29 cellular contexts compared by ENCODE assay signal in genomic region chr2:235728401-235729181, GRCh38.
DNase-seq lines count a peak whose midpoint lies in the region; ATAC-seq, FAIRE-seq and TF ChIP-seq lines count a peak whose summit lies in the region.
"Had no signal": no experiment of that assay in that cellular context is flagged by ENCODE, and none has a peak within 500 bp of the region (broad histone marks: within the 10 kb centered on the region; RNA-seq: fewer than 3 reads in every experiment).

No MANE protein-coding gene starts in this region.

- H3K4me3 ChIP-seq in AG04450 (ENCODE audit: low read depth, low read length) (no peak overlapping the region), bronchial epithelial cell (ENCODE audit: low read depth, low read length) (no peak overlapping the region)
- H3K4me3 ChIP-seq: cardiac muscle cell, K562 had no signal

- FAIRE-seq in bronchial epithelial cell (lab: Jason Lieb, UNC) = peak; percentile 77
- FAIRE-seq: A204.1, GM18507, H54, K562, TTC549 had no signal

- H3K27me3 Mint-ChIP-seq in progenitor cell of endocrine pancreas = no peaks in the 10 kb centered on the region
- peaks cover 27% of the 10 kb centered on the region for H3K27me3 Mint-ChIP-seq in stimulated activated memory B cell treated with anti-CD40 and anti-IgM and Interleukin-4, amounts not matched to agents 10 μg/mL and 1 μg/mL and 100 μg/mL, for 72 hours
- H3K27me3 Mint-ChIP-seq: activated CD8-positive, alpha-beta memory T cell treated with anti-CD3 and anti-CD28 coated beads, Interleukin-2, amount 10 ng/mL, durations not matched to agents 7 days and 5 days had no signal

- H3K9me3 ChIP-seq in AG04450 (ENCODE audit: control insufficient read depth, insufficient read depth, low read length) = no peaks in the 10 kb centered on the region; the same call in 1 of the 2 replicates

- intact Hi-C loops in left cardiac atrium (cut with DNase I) = no loop called here

- DNase-seq in AG04450 (ENCODE audit: low read depth, low spot score) = no peak
- no peak for DNase-seq in bronchial epithelial cell (ENCODE audit: low read depth)
- DNase-seq in left cardiac atrium = peak; percentile 67
- DNase-seq in progenitor cell of endocrine pancreas (ENCODE audit: low spot score, unreplicated experiment) = no peak
- no peak for DNase-seq in COLO668 (lab: John Stamatoyannopoulos, UW; ENCODE audit: unreplicated experiment)
- DNase-seq in HT-29 (ENCODE audit: low spot score) = no peak
- DNase-seq: activated CD4-positive, alpha-beta T cell treated with anti-CD3 and anti-CD28 coated beads, Interleukin-2, amount 50 U/mL, for 4 hours; activated CD8-positive, alpha-beta memory T cell treated with anti-CD3 and anti-CD28 coated beads, Interleukin-2, amount 10 ng/mL, durations not matched to agents 7 days and 5 days; activated gamma-delta T cell; activated naive CD8-positive, alpha-beta T cell treated with anti-CD3 and anti-CD28 coated beads for 36 hours; activated T-cell treated with anti-CD3 and anti-CD28 coated beads, Interleukin-2, amount 50 U/mL, for 4 hours; CD4-positive, CD25-positive, alpha-beta regulatory T cell; endodermal cell; NCI-H1092; NCI-H1694 treated with DMSO at 0.1 percent for 48 hours; NCI-H82; RPMI8226; stimulated activated CD4-positive, alpha-beta T cell treated with anti-CD3 and anti-CD28 coated beads, Interleukin-4, amount 100 ng/mL, for 4 hours; T-helper 1 cell had no signal

- ATAC-seq in left cardiac atrium = peak; percentile 43 to 62
- ATAC-seq in stimulated activated memory B cell treated with anti-CD40 and anti-IgM and Interleukin-4, amounts not matched to agents 10 μg/mL and 1 μg/mL and 100 μg/mL, for 72 hours = no peak
- no peak for ATAC-seq in GM18861 (IDR thresholded peaks at IDR 0.05; ENCODE audit: unreplicated experiment)
- ATAC-seq: activated CD8-positive, alpha-beta memory T cell treated with anti-CD3 and anti-CD28 coated beads, Interleukin-2, amount 10 ng/mL, durations not matched to agents 7 days and 5 days; activated T-cell treated with anti-CD3 and anti-CD28 coated beads, Interleukin-2, amount 50 U/mL, for 4 hours; esophagus mucosa; K562; sciatic nerve had no signal

- TF ChIP-seq CTCF in AG04450 (IDR thresholded peaks at IDR 0.05; ENCODE audit: low read depth, low read length) = no peak
- TF ChIP-seq CTCF in bronchial epithelial cell (IDR thresholded peaks at IDR 0.05; ENCODE audit: insufficient read depth, low read length, severe bottlenecking) = no peak
- TF ChIP-seq CTCF in progenitor cell of endocrine pancreas (IDR thresholded peaks at IDR 0.05; ENCODE audit: unreplicated experiment) = no peak

- H3K27me3 ChIP-seq in AG04450 (ENCODE audit: control insufficient read depth, insufficient read depth, low read length) = no peaks in the 10 kb centered on the region
- no peaks in the 10 kb centered on the region for H3K27me3 ChIP-seq in bronchial epithelial cell (ENCODE audit: control insufficient read depth, insufficient read depth, low read length)
- H3K27me3 ChIP-seq: cardiac muscle cell had no signal

- peak overlapping the region; percentile 11 for H3K27ac ChIP-seq in AG04450 (ENCODE audit: low read depth, low read length)
- H3K27ac ChIP-seq: cardiac muscle cell had no signal

- no peak overlapping the region for H3K4me3 Mint-ChIP-seq in progenitor cell of endocrine pancreas (ENCODE audit: low read depth)
- no peak overlapping the region for H3K4me3 Mint-ChIP-seq in stimulated activated memory B cell treated with anti-CD40 and anti-IgM and Interleukin-4, amounts not matched to agents 10 μg/mL and 1 μg/mL and 100 μg/mL, for 72 hours
- H3K4me3 Mint-ChIP-seq: activated CD8-positive, alpha-beta memory T cell treated with anti-CD3 and anti-CD28 coated beads, Interleukin-2, amount 10 ng/mL, durations not matched to agents 7 days and 5 days; activated naive CD8-positive, alpha-beta T cell treated with anti-CD3 and anti-CD28 coated beads for 36 hours; activated T-cell treated with anti-CD3 and anti-CD28 coated beads, Interleukin-2, amount 50 U/mL, for 4 hours; CD4-positive, CD25-positive, alpha-beta regulatory T cell; endodermal cell had no signal

- H3K4me1 Mint-ChIP-seq in progenitor cell of endocrine pancreas (ENCODE audit: low read depth) = peaks cover 20% of the 10 kb centered on the region
- no peaks in the 10 kb centered on the region for H3K4me1 Mint-ChIP-seq in stimulated activated memory B cell treated with anti-CD40 and anti-IgM and Interleukin-4, amounts not matched to agents 10 μg/mL and 1 μg/mL and 100 μg/mL, for 72 hours
- H3K4me1 Mint-ChIP-seq: activated CD8-positive, alpha-beta memory T cell treated with anti-CD3 and anti-CD28 coated beads, Interleukin-2, amount 10 ng/mL, durations not matched to agents 7 days and 5 days; activated naive CD8-positive, alpha-beta T cell treated with anti-CD3 and anti-CD28 coated beads for 36 hours; CD4-positive, CD25-positive, alpha-beta regulatory T cell had no signal

- H3K9me3 Mint-ChIP-seq in progenitor cell of endocrine pancreas (ENCODE audit: low read depth) = no peaks in the 10 kb centered on the region
- H3K9me3 Mint-ChIP-seq in stimulated activated memory B cell treated with anti-CD40 and anti-IgM and Interleukin-4, amounts not matched to agents 10 μg/mL and 1 μg/mL and 100 μg/mL, for 72 hours = no peaks in the 10 kb centered on the region
- H3K9me3 Mint-ChIP-seq: activated naive CD8-positive, alpha-beta T cell treated with anti-CD3 and anti-CD28 coated beads for 36 hours; activated T-cell treated with anti-CD3 and anti-CD28 coated beads, Interleukin-2, amount 50 U/mL, for 4 hours; CD4-positive, CD25-positive, alpha-beta regulatory T cell; endodermal cell had no signal

- peaks cover 2% of the 10 kb centered on the region for H3K36me3 Mint-ChIP-seq in progenitor cell of endocrine pancreas (ENCODE audit: insufficient read depth)
- H3K36me3 Mint-ChIP-seq in stimulated activated memory B cell treated with anti-CD40 and anti-IgM and Interleukin-4, amounts not matched to agents 10 μg/mL and 1 μg/mL and 100 μg/mL, for 72 hours = no peaks in the 10 kb centered on the region
- H3K36me3 Mint-ChIP-seq: activated CD8-positive, alpha-beta memory T cell treated with anti-CD3 and anti-CD28 coated beads, Interleukin-2, amount 10 ng/mL, durations not matched to agents 7 days and 5 days; activated naive CD8-positive, alpha-beta T cell treated with anti-CD3 and anti-CD28 coated beads for 36 hours; CD4-positive, CD25-positive, alpha-beta regulatory T cell had no signal

- CTCF ChIA-PET in AG04450 (lab: Charles Lee) = interaction anchor here (1.1 to 1.9 kb wide), 2 partner anchors 17 to 133 kb away, joined by 3 to 9 read pairs; no protein-coding TSS in a partner anchor

- H3K27ac Mint-ChIP-seq in progenitor cell of endocrine pancreas = peak overlapping the region; percentile 12
- H3K27ac Mint-ChIP-seq in stimulated activated memory B cell treated with anti-CD40 and anti-IgM and Interleukin-4, amounts not matched to agents 10 μg/mL and 1 μg/mL and 100 μg/mL, for 72 hours = no peak overlapping the region
- H3K27ac Mint-ChIP-seq: activated CD8-positive, alpha-beta memory T cell treated with anti-CD3 and anti-CD28 coated beads, Interleukin-2, amount 10 ng/mL, durations not matched to agents 7 days and 5 days; activated naive CD8-positive, alpha-beta T cell treated with anti-CD3 and anti-CD28 coated beads for 36 hours; CD4-positive, CD25-positive, alpha-beta regulatory T cell; endodermal cell had no signal

- POLR2A ChIA-PET in AG04450 (lab: Yijun Ruan, JAX) = no interaction called here

- no peaks in the 10 kb centered on the region for H3K36me3 ChIP-seq in bronchial epithelial cell (ENCODE audit: control insufficient read depth, insufficient read depth, low read length)
- H3K36me3 ChIP-seq: cardiac muscle cell had no signal

Comparison
In these comparisons a context has a peak if more than half of its experiments do, and no peak if none do; other contexts are left out.
1. ATAC-seq: peak in left cardiac atrium (2 of 2); none in stimulated activated memory B cell treated with anti-CD40 and anti-IgM and Interleukin-4, amounts not matched to agents 10 μg/mL and 1 μg/mL and 100 μg/mL, for 72 hours (single experiment) and GM18861 (single experiment).